Comparison of ENCODE assay signal across 24 cellular contexts in genomic region chr7:151501676-151502075, GRCh38.
"Had no signal": no experiment of that assay in that cellular context is flagged by ENCODE, and none has a peak within 500 bp of the region (broad histone marks: within the 10 kb centered on the region; RNA-seq: fewer than 3 reads in every experiment).

No MANE protein-coding gene starts in this region.

- H3K9me3 Mint-ChIP-seq: memory B cell; natural killer cell treated with Interleukin-12 subunit alpha and Interleukin-12 subunit beta and Interleukin-15 and Interleukin-18, amount 100 ng/mL, for 72 hours had no signal

- H3K4me3 ChIP-seq: esophagus squamous epithelium, hepatocyte, left ventricle myocardium inferior, lower lobe of right lung, neural progenitor cell, ovary, smooth muscle cell, suprapubic skin, thyroid gland, upper lobe of left lung, uterus had no signal

- DNase-seq: effector memory CD4-positive, alpha-beta T cell; esophagus squamous epithelium; foreskin fibroblast; head of caudate nucleus; kidney; left cardiac atrium; left ventricle myocardium inferior; lower lobe of right lung; midbrain; nucleus accumbens; ovary; right cardiac atrium; stimulated activated CD4-positive, alpha-beta T cell treated with anti-CD3 and anti-CD28 coated beads, Interleukin-2, amount 100 ng/mL, for 48 hours; stimulated activated naive CD8-positive, alpha-beta T cell treated with anti-CD3 and anti-CD28 coated beads, Interleukin-15, Interleukin-2, amounts not matched to agents 100 U/mL and 50 U/mL, for 24 hours; thyroid gland; uterus had no signal

- H3K36me3 Mint-ChIP-seq: natural killer cell treated with Interleukin-12 subunit alpha and Interleukin-12 subunit beta and Interleukin-15 and Interleukin-18, amount 100 ng/mL, for 72 hours had no signal

- H3K36me3 ChIP-seq: lower lobe of right lung, neural progenitor cell, ovary, suprapubic skin, thyroid gland, upper lobe of left lung, uterus had no signal

- H3K4me2 ChIP-seq: hepatocyte, neural progenitor cell, smooth muscle cell had no signal

- H3K9ac ChIP-seq: neural progenitor cell had no signal

- H3K27ac ChIP-seq: hepatocyte, left ventricle myocardium inferior, lower lobe of right lung, neural progenitor cell, ovary, suprapubic skin, thyroid gland, upper lobe of left lung, uterus had no signal

- H3K27me3 ChIP-seq: esophagus squamous epithelium, hepatocyte, neural progenitor cell, ovary, suprapubic skin, thyroid gland, upper lobe of left lung, uterus had no signal

- H3K4me1 Mint-ChIP-seq: neural progenitor cell had no signal

- H3K27me3 Mint-ChIP-seq: memory B cell; natural killer cell treated with Interleukin-12 subunit alpha and Interleukin-12 subunit beta and Interleukin-15 and Interleukin-18, amount 100 ng/mL, for 72 hours; progenitor cell of endocrine pancreas had no signal

- H3K9me3 ChIP-seq: esophagus squamous epithelium, left ventricle myocardium inferior, lower lobe of right lung, ovary, suprapubic skin, thyroid gland, upper lobe of left lung, uterus had no signal

- H3K4me3 Mint-ChIP-seq: memory B cell; natural killer cell treated with Interleukin-12 subunit alpha and Interleukin-12 subunit beta and Interleukin-15 and Interleukin-18, amount 100 ng/mL, for 72 hours; neural progenitor cell had no signal

- H2AFZ ChIP-seq: hepatocyte, neural progenitor cell had no signal

- H3K27ac Mint-ChIP-seq: memory B cell; natural killer cell treated with Interleukin-12 subunit alpha and Interleukin-12 subunit beta and Interleukin-15 and Interleukin-18, amount 100 ng/mL, for 72 hours; neural progenitor cell; progenitor cell of endocrine pancreas had no signal

- ATAC-seq: left cardiac atrium; lower lobe of right lung; natural killer cell treated with Interleukin-12 subunit alpha and Interleukin-12 subunit beta and Interleukin-15 and Interleukin-18, amount 100 ng/mL, for 72 hours; right cardiac atrium; stimulated activated naive CD8-positive, alpha-beta T cell treated with anti-CD3 and anti-CD28 coated beads, Interleukin-15, Interleukin-2, amounts not matched to agents 100 U/mL and 50 U/mL, for 24 hours had no signal
